In genomic region chr2:233271693-233272092, GRCh38 we compare ENCODE assay signal across 23 cellular contexts. TPM values are rescaled to one million over a fixed set of nuclear protein-coding genes. Genes with fewer than 3 reads are reported as not detected.
DNase-seq lines count a peak whose midpoint lies in the region; ATAC-seq and TF ChIP-seq lines count a peak whose summit lies in the region.
"Had no signal": no experiment of that assay in that cellular context is flagged by ENCODE, and none has a peak within 500 bp of the region (broad histone marks: within the 10 kb centered on the region; RNA-seq: fewer than 3 reads in every experiment).

No MANE protein-coding gene starts in this region.

- intact Hi-C loops in PC-9 (cut with micrococcal nuclease; ENCODE audit: unreplicated experiment) (no loop called here), prostate gland (cut with DNase I) (no loop called here), upper lobe of right lung (cut with DNase I) (no loop called here)

- no peaks in the 10 kb centered on the region for H3K79me2 ChIP-seq in PC-9 (ENCODE audit: low read depth)

- peaks cover 8% of the 10 kb centered on the region; the same call in 1 of the 2 replicates for H4K20me1 ChIP-seq in PC-9 (ENCODE audit: insufficient read depth)

- BruUV-seq in PC-9 (replicated peaks; lab: Mats Ljungman, UMichigan) = no TSS peak

- CTCF ChIA-PET in activated CD8-positive, alpha-beta memory T cell treated with anti-CD3 and anti-CD28 coated beads, Interleukin-2, amount 10 ng/mL, durations not matched to agents 7 days and 5 days (lab: Charles Lee) = interaction anchor here (1.1 kb wide), 1 partner anchor 109 kb away, joined by 3 read pairs; no protein-coding TSS in a partner anchor
- CTCF ChIA-PET in PC-9 (lab: Charles Lee) = interaction anchor here (1.0 kb wide), 1 partner anchor 443 kb away, joined by 3 read pairs; no protein-coding TSS in a partner anchor

- no peak for TF ChIP-seq POLR2A in prostate gland (IDR thresholded peaks at IDR 0.05)

- H3K4me3 ChIP-seq in PC-9 (no peak overlapping the region), prostate gland (no peak overlapping the region), upper lobe of right lung (no peak overlapping the region)
- H3K4me3 ChIP-seq: right atrium auricular region had no signal

- H3K4me3 Mint-ChIP-seq in activated CD8-positive, alpha-beta memory T cell treated with anti-CD3 and anti-CD28 coated beads, Interleukin-2, amount 10 ng/mL, durations not matched to agents 7 days and 5 days = no peak overlapping the region
- H3K4me3 Mint-ChIP-seq in central memory CD8-positive, alpha-beta T cell = peak overlapping the region; percentile 36
- H3K4me3 Mint-ChIP-seq: dendritic cell treated with granulocyte-macrophage colony-stimulating factor and Interleukin-4, amounts not matched to agents 40 ng/mL and 50 ng/mL, for 4 days had no signal

- H2AFZ ChIP-seq in PC-9 = no peak overlapping the region

- peak overlapping the region; percentile 62 for H3K27ac Mint-ChIP-seq in activated CD8-positive, alpha-beta memory T cell treated with anti-CD3 and anti-CD28 coated beads, Interleukin-2, amount 10 ng/mL, durations not matched to agents 7 days and 5 days
- H3K27ac Mint-ChIP-seq in central memory CD8-positive, alpha-beta T cell (ENCODE audit: low read depth) = peak overlapping the region; percentile 95
- H3K27ac Mint-ChIP-seq: dendritic cell treated with granulocyte-macrophage colony-stimulating factor and Interleukin-4, amounts not matched to agents 40 ng/mL and 50 ng/mL, for 4 days had no signal

- POLR2A ChIA-PET in PC-9 (lab: Charles Lee; ENCODE audit: unreplicated experiment) = interaction anchor here (0.7 kb wide), 1 partner anchor 125 kb away, joined by 8 read pairs; no protein-coding TSS in a partner anchor

- H3K9me3 ChIP-seq in PC-9 (ENCODE audit: insufficient read depth, low read depth) (no peaks in the 10 kb centered on the region), prostate gland (no peaks in the 10 kb centered on the region), upper lobe of right lung (no peaks in the 10 kb centered on the region)
- H3K9me3 ChIP-seq: right atrium auricular region had no signal

- H3K4me1 Mint-ChIP-seq in activated CD8-positive, alpha-beta memory T cell treated with anti-CD3 and anti-CD28 coated beads, Interleukin-2, amount 10 ng/mL, durations not matched to agents 7 days and 5 days = peaks cover 68% of the 10 kb centered on the region
- H3K4me1 Mint-ChIP-seq in central memory CD8-positive, alpha-beta T cell = peaks cover 60% of the 10 kb centered on the region

- WGBS in prostate gland = 43% methylated on average over 2 of the region's 2 CpGs

- no peaks in the 10 kb centered on the region for H3K9me2 ChIP-seq in PC-9 (ENCODE audit: insufficient read depth)

- peaks cover 80% of the 10 kb centered on the region for H3K36me3 Mint-ChIP-seq in activated CD8-positive, alpha-beta memory T cell treated with anti-CD3 and anti-CD28 coated beads, Interleukin-2, amount 10 ng/mL, durations not matched to agents 7 days and 5 days
- peaks cover 63% of the 10 kb centered on the region for H3K36me3 Mint-ChIP-seq in central memory CD8-positive, alpha-beta T cell (ENCODE audit: insufficient read depth)

- peak overlapping the region; percentile 2; the same call in 1 of the 2 replicates for H3K27ac ChIP-seq in PC-9
- peak overlapping the region; percentile 82 to 88 for H3K27ac ChIP-seq in prostate gland
- no peak overlapping the region for H3K27ac ChIP-seq in upper lobe of right lung
- H3K27ac ChIP-seq: right atrium auricular region had no signal

- no peaks in the 10 kb centered on the region for H3K27me3 ChIP-seq in PC-9 (ENCODE audit: insufficient read depth, low read depth)
- no peaks in the 10 kb centered on the region for H3K27me3 ChIP-seq in prostate gland (replicated peaks; ENCODE audit: insufficient read depth)
- H3K27me3 ChIP-seq in upper lobe of right lung = no peaks in the 10 kb centered on the region
- H3K27me3 ChIP-seq: right atrium auricular region had no signal

- no peak for TF ChIP-seq CTCF in PC-9 (conservative IDR thresholded peaks at IDR 0.05)
- no peak for TF ChIP-seq CTCF in prostate gland (IDR thresholded peaks at IDR 0.05)
- no peak for TF ChIP-seq CTCF in upper lobe of right lung (IDR thresholded peaks at IDR 0.05)

- no peak for ATAC-seq in activated CD8-positive, alpha-beta memory T cell treated with anti-CD3 and anti-CD28 coated beads, Interleukin-2, amount 10 ng/mL, durations not matched to agents 7 days and 5 days
- ATAC-seq in central memory CD8-positive, alpha-beta T cell (replicated peaks; ENCODE audit: extremely low read depth, poor library complexity, severe bottlenecking) = no peak
- ATAC-seq in GM19351 (IDR thresholded peaks at IDR 0.05; ENCODE audit: unreplicated experiment) (no peak), upper lobe of right lung (no peak)
- ATAC-seq: left cardiac atrium had no signal

- peaks cover 80% of the 10 kb centered on the region for H3K36me3 ChIP-seq in PC-9 (ENCODE audit: low read depth)
- no peaks in the 10 kb centered on the region for H3K36me3 ChIP-seq in prostate gland
- peaks cover 100% of the 10 kb centered on the region for H3K36me3 ChIP-seq in upper lobe of right lung

- H3F3A ChIP-seq in PC-9 (ENCODE audit: insufficient read depth, low read depth) = peaks cover 34% of the 10 kb centered on the region; the same call in 1 of the 2 replicates

- H3K4me1 ChIP-seq in PC-9 (replicated peaks; ENCODE audit: insufficient read depth) (no peaks in the 10 kb centered on the region), prostate gland (replicated peaks) (peaks cover 2% of the 10 kb centered on the region), upper lobe of right lung (no peaks in the 10 kb centered on the region)
- H3K4me1 ChIP-seq: right atrium auricular region had no signal

- DNase-seq in activated CD8-positive, alpha-beta memory T cell treated with anti-CD3 and anti-CD28 coated beads, Interleukin-2, amount 10 ng/mL, durations not matched to agents 7 days and 5 days = no peak
- DNase-seq in activated CD8-positive, alpha-beta memory T cell treated with anti-CD3 and anti-CD28 coated beads for 24 hours = no peak
- peak in 1 of 2 experiments; percentile 63 for DNase-seq in PC-9
- DNase-seq in central memory CD8-positive, alpha-beta T cell (ENCODE audit: low spot score in 2 of 2) = no peak
- DNase-seq in prostate gland (ENCODE audit: low spot score) = peak; percentile 85
- DNase-seq in upper lobe of right lung = no peak
- no peak for DNase-seq in SHP77 treated with DMSO at 0.1 percent for 48 hours (lab: John Stamatoyannopoulos, UW)
- DNase-seq: ACHN; activated gamma-delta T cell treated with Interleukin-2 at 50 U/mL for 16 hours; DMS79; Karpas-422; left cardiac atrium; NCI-H1417 treated with DMSO at 0.1 percent for 48 hours; NCI-H2171; NCI-H69; stimulated activated CD4-positive, alpha-beta T cell treated with anti-CD3 and anti-CD28 coated beads, Interleukin-15, amount 100 ng/mL, for 24 hours; stimulated activated naive CD4-positive, alpha-beta T cell treated with Interleukin-2 at 50 U/mL for 16 hours had no signal

- no peak overlapping the region for H3K4me2 ChIP-seq in PC-9

- H3K9me3 Mint-ChIP-seq in activated CD8-positive, alpha-beta memory T cell treated with anti-CD3 and anti-CD28 coated beads, Interleukin-2, amount 10 ng/mL, durations not matched to agents 7 days and 5 days (ENCODE audit: low read depth) = no peaks in the 10 kb centered on the region
- H3K9me3 Mint-ChIP-seq in central memory CD8-positive, alpha-beta T cell = no peaks in the 10 kb centered on the region
- H3K9me3 Mint-ChIP-seq: dendritic cell treated with granulocyte-macrophage colony-stimulating factor and Interleukin-4, amounts not matched to agents 40 ng/mL and 50 ng/mL, for 4 days had no signal

- no peaks in the 10 kb centered on the region for H3K27me3 Mint-ChIP-seq in activated CD8-positive, alpha-beta memory T cell treated with anti-CD3 and anti-CD28 coated beads, Interleukin-2, amount 10 ng/mL, durations not matched to agents 7 days and 5 days
- H3K27me3 Mint-ChIP-seq in central memory CD8-positive, alpha-beta T cell = no peaks in the 10 kb centered on the region
- H3K27me3 Mint-ChIP-seq: dendritic cell treated with granulocyte-macrophage colony-stimulating factor and Interleukin-4, amounts not matched to agents 40 ng/mL and 50 ng/mL, for 4 days had no signal

RNA-seq across cellular contexts. Expression of gene ATG16L1, which starts 20.2 kb away (rescaled TPM):
- total RNA-seq in activated CD8-positive, alpha-beta memory T cell treated with anti-CD3 and anti-CD28 coated beads, Interleukin-2, amount 10 ng/mL, durations not matched to agents 7 days and 5 days = 10 to 100 TPM; 62.8 to 63.8 TPM
- 55.7 and 63.9 TPM in 2 replicates for total RNA-seq in PC-9 (2021)
- total RNA-seq in prostate gland = 10 to 100 TPM; 58.3 to 67.7 TPM
- total RNA-seq in upper lobe of right lung = 26.6 TPM

RNA-seq across cellular contexts. Expression of gene SAG, which starts 35.9 kb away (rescaled TPM):
- under 1 TPM; 0.09 to 0.23 TPM for total RNA-seq in activated CD8-positive, alpha-beta memory T cell treated with anti-CD3 and anti-CD28 coated beads, Interleukin-2, amount 10 ng/mL, durations not matched to agents 7 days and 5 days
- total RNA-seq in PC-9 (2021) (not detected in 2 replicates), prostate gland (under 1 TPM in 1 of 2 donors, not detected in 1; 0.45 TPM), upper lobe of right lung (not detected)
- total RNA-seq: epithelial cell of proximal tubule, HT-29, left cardiac atrium, urinary bladder had no signal
